In the genomic region with DNA sequence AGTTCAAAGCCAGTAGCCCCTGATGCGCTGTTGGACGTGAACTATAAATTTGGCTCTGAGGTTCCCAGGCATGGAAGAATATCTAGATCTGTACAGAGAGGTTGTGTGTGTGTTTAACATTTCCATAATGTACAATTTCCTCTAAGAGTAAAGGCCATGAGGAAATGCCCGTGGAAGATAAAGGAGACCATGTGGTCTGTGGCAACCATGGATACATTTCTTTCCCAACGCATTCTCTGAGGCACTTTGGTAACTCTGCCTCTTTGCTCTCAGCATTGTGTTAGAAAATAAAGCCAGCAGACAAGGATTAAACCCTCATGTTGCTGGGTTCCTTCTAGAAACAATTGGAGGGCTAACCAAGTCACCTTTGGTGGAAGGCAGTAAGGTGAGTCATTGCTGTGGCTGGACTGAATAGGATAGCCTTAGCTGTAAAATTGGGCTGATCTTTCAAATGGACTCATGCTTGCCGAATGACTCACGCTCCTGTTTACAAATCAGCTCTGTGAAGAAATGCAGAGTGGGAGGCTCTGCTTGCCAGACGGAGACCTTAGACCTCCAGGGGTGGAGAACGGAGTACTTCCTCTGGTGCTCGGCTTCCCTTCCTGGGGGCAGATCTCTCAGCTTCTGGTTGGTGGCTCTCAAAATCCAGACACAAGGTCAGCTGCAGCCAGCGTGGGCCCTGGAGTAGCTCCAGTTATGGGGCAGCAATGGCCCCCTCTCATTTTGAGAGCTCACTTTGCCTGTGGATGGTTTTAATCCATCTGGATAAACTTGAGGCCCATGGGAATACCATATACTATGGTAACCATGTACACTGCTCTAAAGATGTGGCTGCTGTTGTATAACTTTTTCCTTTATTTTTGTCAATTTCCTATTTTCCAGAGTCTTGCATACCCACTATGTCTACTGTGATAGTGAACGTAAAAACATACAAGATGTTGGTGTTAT, we compare ENCODE assay signal across 8 cellular contexts.
DNase-seq lines count a peak whose midpoint lies in the region; ATAC-seq, FAIRE-seq and TF ChIP-seq lines count a peak whose summit lies in the region.

No MANE protein-coding gene starts in this region.

- peak overlapping the region; percentile 45 for H3K9ac ChIP-seq in skeletal muscle satellite cell (ENCODE audit: low read depth, low read length)

- TF ChIP-seq POLR2A in esophagus squamous epithelium (IDR thresholded peaks at IDR 0.05) (no peak), GM12891 (IDR thresholded peaks at IDR 0.05; ENCODE audit: low read depth, low read length) (no peak)

- H3K9me3 ChIP-seq in skeletal muscle satellite cell (replicated peaks; ENCODE audit: low read length) (no peaks in the 10 kb centered on the region), esophagus squamous epithelium (no peaks in the 10 kb centered on the region)

- no peak for FAIRE-seq in GM12891 (lab: Jason Lieb, UNC)

- H3K4me3 ChIP-seq in H7 (ENCODE audit: insufficient read depth, low read depth, low read length) = no peak overlapping the region
- peak overlapping the region; percentile 11 for H3K4me3 ChIP-seq in skeletal muscle satellite cell (ENCODE audit: low read length)
- H3K4me3 ChIP-seq in esophagus squamous epithelium = no peak overlapping the region

- H3K27me3 ChIP-seq in H7 (ENCODE audit: control insufficient read depth, insufficient read depth, low read length) (no peaks in the 10 kb centered on the region), skeletal muscle satellite cell (ENCODE audit: control insufficient read depth, insufficient read depth, low read length) (no peaks in the 10 kb centered on the region), esophagus squamous epithelium (no peaks in the 10 kb centered on the region)

- H3K36me3 ChIP-seq in H7 (replicated peaks; ENCODE audit: control insufficient read depth, insufficient read depth, low read length) = peaks cover 11% of the 10 kb centered on the region
- peaks cover 7% of the 10 kb centered on the region for H3K36me3 ChIP-seq in skeletal muscle satellite cell (ENCODE audit: insufficient read depth, low read length)
- peaks cover 0 to 30% (median 0%) of the 10 kb centered on the region in 3 donors for H3K36me3 ChIP-seq in esophagus squamous epithelium

- peak; percentile 84 for ATAC-seq in Right ventricle myocardium superior (ENCODE audit: poor library complexity)

- peak overlapping the region; percentile 68 for H3K4me2 ChIP-seq in skeletal muscle satellite cell (ENCODE audit: low read length)

- peak overlapping the region in 2 of 4 donors; percentile 66 to 72 for H3K27ac ChIP-seq in esophagus squamous epithelium

- no peak for TF ChIP-seq CTCF in esophagus squamous epithelium (IDR thresholded peaks at IDR 0.05)

- H3K4me1 ChIP-seq in skeletal muscle satellite cell (ENCODE audit: control insufficient read depth, insufficient read depth, low read length) = peaks cover 27% of the 10 kb centered on the region
- H3K4me1 ChIP-seq in esophagus squamous epithelium = peaks cover 0 to 24% (median 13%) of the 10 kb centered on the region in 3 donors

- intact Hi-C loops in Right ventricle myocardium superior (cut with DNase I) (no loop called here), esophagus squamous epithelium (cut with DNase I) (no loop called here)

- DNase-seq in H7 (peak; percentile 39), T1000 (lab: John Stamatoyannopoulos, UW) (peak; percentile 69), Right ventricle myocardium superior (no peak), esophagus squamous epithelium (lab: John Stamatoyannopoulos, UW) (no peak), GM12891 (ENCODE audit: insufficient read length, low spot score) (no peak), NAMALWA (ENCODE audit: low spot score) (no peak)
- DNase-seq in activated T-cell treated with anti-CD3 and anti-CD28 coated beads, Interleukin-2, amount 50 U/mL, for 1 hour = no peak

- 47 to 49% methylated on average over 11 of the region's 11 CpGs for WGBS in esophagus squamous epithelium, 2 donors

TF ChIP-seq in GM12891, 5 proteins besides CTCF, POLR2A, EP300 and RAD21:
- no peak for TF ChIP-seq POLR2AphosphoS5 (IDR thresholded peaks at IDR 0.05; ENCODE audit: low read depth, low read length)
TF ChIP-seq in GM12891: peak in this region for 0.

Comparison
In these comparisons a context has a peak if more than half of its experiments do, and no peak if none do; other contexts are left out.
1. DNase-seq: peak in H7 (single experiment) and T1000 (single experiment); none in Right ventricle myocardium superior (single experiment), esophagus squamous epithelium (single experiment), GM12891 (single experiment), NAMALWA (single experiment) and activated T-cell treated with anti-CD3 and anti-CD28 coated beads, Interleukin-2, amount 50 U/mL, for 1 hour (single experiment).